Comparison of ENCODE assay signal across 10 cellular contexts in genomic region chr20:33576432-33576883, GRCh38.
A peak's percentile ranks its signal among the peaks of the same experiment; 100 is the strongest.
DNase-seq lines count a peak whose midpoint lies in the region; ATAC-seq and TF ChIP-seq lines count a peak whose summit lies in the region.
"Had no signal": no experiment of that assay in that cellular context is flagged by ENCODE, and none has a peak within 500 bp of the region (broad histone marks: within the 10 kb centered on the region; RNA-seq: fewer than 3 reads in every experiment).

No MANE protein-coding gene starts in this region.

- no peaks in the 10 kb centered on the region for H3K36me3 ChIP-seq in uterus
- H3K36me3 ChIP-seq: breast epithelium had no signal

- H3K27me3 ChIP-seq in uterus = no peaks in the 10 kb centered on the region
- H3K27me3 ChIP-seq: breast epithelium had no signal

- intact Hi-C loops in uterus (cut with DNase I; ENCODE audit: low total_unique reads) = no loop called here

- H3K9me3 ChIP-seq in uterus = no peaks in the 10 kb centered on the region
- H3K9me3 ChIP-seq: breast epithelium had no signal

- H3K4me1 ChIP-seq in uterus = peaks cover 0 to 3% of the 10 kb centered on the region in 2 donors
- H3K4me1 ChIP-seq: breast epithelium had no signal

- TF ChIP-seq POLR2A in uterus (IDR thresholded peaks at IDR 0.05) = no peak

- H3K27ac ChIP-seq in substantia nigra (ENCODE audit: low read depth, low read length, poor library complexity, severe bottlenecking) = peak overlapping the region; percentile 35
- peak overlapping the region in 1 of 2 donors; percentile 8 for H3K27ac ChIP-seq in uterus
- H3K27ac ChIP-seq: breast epithelium had no signal

- peak; percentile 58 for ATAC-seq in esophagus mucosa

- DNase-seq in NCI-H2081 (lab: John Stamatoyannopoulos, UW) = peak; percentile 46 to 83
- DNase-seq in NCI-H2081 treated with DMSO at 0.1 percent for 48 hours (lab: John Stamatoyannopoulos, UW) = no peak
- DNase-seq in NCI-H82 (lab: John Stamatoyannopoulos, UW) = peak; percentile 67
- DNase-seq in substantia nigra (lab: John Stamatoyannopoulos, UW) = peak in 21 of 49 donors; percentile 4 to 68 (median 14)
- DNase-seq in uterus = no peak
- DNase-seq in COLO829 (ENCODE audit: low spot score) = no peak
- DNase-seq in activated T-cell treated with anti-CD3 and anti-CD28 coated beads, Interleukin-2, amount 50 U/mL, for 48 hours = no peak

- no peak overlapping the region for H3K4me3 ChIP-seq in uterus
- H3K4me3 ChIP-seq: breast epithelium, smooth muscle cell had no signal

- TF ChIP-seq CTCF in uterus (IDR thresholded peaks at IDR 0.05) = no peak

Comparison
In these comparisons a context has a peak if more than half of its experiments do, and no peak if none do; other contexts are left out.
1. DNase-seq: peak in NCI-H2081 (2 of 2) and NCI-H82 (single experiment); none in NCI-H2081 treated with DMSO at 0.1 percent for 48 hours (single experiment), uterus (0 of 2), COLO829 (single experiment) and activated T-cell treated with anti-CD3 and anti-CD28 coated beads, Interleukin-2, amount 50 U/mL, for 48 hours (0 of 2).